8 cellular contexts compared by ENCODE assay signal in genomic region chr10:104254493-104255243, GRCh38. TPM values are rescaled to one million over a fixed set of nuclear protein-coding genes. Genes with fewer than 3 reads are reported as not detected.
A peak's percentile ranks its signal among the peaks of the same experiment; 100 is the strongest.
DNase-seq lines count a peak whose midpoint lies in the region; ATAC-seq, FAIRE-seq and TF ChIP-seq lines count a peak whose summit lies in the region.

GSTO1 (plus strand) TSS chr10:104254892; CDS start chr10:104254929, 37 bp downstream.

- H3K36me3 ChIP-seq in small intestine (ENCODE audit: control insufficient read depth in 2 of 2, insufficient read depth in 2 of 2, low read length in 2 of 2): peaks cover 6 to 7% of the 10 kb centered on the region in 2 donors

- no peaks in the 10 kb centered on the region for H3K9me3 Mint-ChIP-seq in activated B cell treated with CpG ODN at 0.5 μM for 24 hours

- H3K4me3 Mint-ChIP-seq in activated B cell treated with CpG ODN at 0.5 μM for 24 hours: peak within 1 kb of the TSS; percentile 93

- DNase-seq in GM10266 (ENCODE audit: extremely low spot score) (peak; percentile 78), HCEC 1CT (peak; percentile 86), MV-4-11 (lab: John Stamatoyannopoulos, UW) (peak; percentile 82), activated B cell treated with CpG ODN at 0.5 μM for 24 hours (peak; percentile 44), cerebellar cortex (ENCODE audit: low spot score) (peak; percentile 74), iris pigment epithelial cell (ENCODE audit: low read depth) (peak; percentile 70), small intestine (peak; percentile 64), HPDE6-E6E7 (ENCODE audit: extremely low spot score) (no peak)

- peak within 1 kb of the TSS; percentile 89 to 97 for H3K27ac ChIP-seq in small intestine (ENCODE audit: low read depth in 1 of 2, low read length in 1 of 2)

- peak within 1 kb of the TSS; percentile 82 to 86 for H3K4me3 ChIP-seq in small intestine (ENCODE audit: low read depth in 1 of 2, low read length in 2 of 2)

- H3K27ac Mint-ChIP-seq in activated B cell treated with CpG ODN at 0.5 μM for 24 hours: peak within 1 kb of the TSS; percentile 88

- peaks cover 36% of the 10 kb centered on the region for H3K4me1 Mint-ChIP-seq in activated B cell treated with CpG ODN at 0.5 μM for 24 hours

- TF ChIP-seq CTCF in GM10266 (IDR thresholded peaks at IDR 0.05; ENCODE audit: control insufficient read depth, insufficient read depth, low read depth, missing control alignments): no peak
- TF ChIP-seq CTCF in activated B cell treated with CpG ODN at 0.5 μM for 24 hours (IDR thresholded peaks at IDR 0.05): no peak

- no peaks in the 10 kb centered on the region for H3K27me3 ChIP-seq in small intestine (ENCODE audit: control insufficient read depth in 2 of 2, insufficient read depth in 2 of 2, low read length in 2 of 2)

- CTCF ChIA-PET in activated B cell treated with CpG ODN at 0.5 μM for 24 hours (lab: Charles Lee): interaction anchor here (0.6 to 4.9 kb wide), 6 partner anchors 19 to 369 kb away, joined by 3 to 23 read pairs (median 4); no protein-coding TSS in a partner anchor

- intact Hi-C loops in activated B cell treated with CpG ODN at 0.5 μM for 24 hours (cut with micrococcal nuclease): loop anchor here (1.0 kb wide), 2 partner anchors 15 to 22 kb away; partner anchors contain the start of genes CFAP43 and GSTO2

- FAIRE-seq in small intestine (lab: Jason Lieb, UNC): no peak

- peaks cover 31% of the 10 kb centered on the region for H3K36me3 Mint-ChIP-seq in activated B cell treated with CpG ODN at 0.5 μM for 24 hours (ENCODE audit: low read depth)

- ATAC-seq in activated B cell treated with CpG ODN at 0.5 μM for 24 hours (ENCODE audit: low read depth): peak; percentile 84

- WGBS in small intestine, 3 donors: 1% methylated on average over 55 to 63 of the region's 63 CpGs

- peaks cover 8% of the 10 kb centered on the region for H3K27me3 Mint-ChIP-seq in activated B cell treated with CpG ODN at 0.5 μM for 24 hours

- H3K9me3 ChIP-seq in small intestine (ENCODE audit: control insufficient read depth, low read depth): no peaks in the 10 kb centered on the region

- POLR2A ChIA-PET in activated B cell treated with CpG ODN at 0.5 μM for 24 hours (lab: Charles Lee): interaction anchor here (0.8 to 5.1 kb wide), 7 partner anchors 8 to 133 kb away, joined by 3 to 45 read pairs (median 4); partner anchors contain the start of genes GSTO2 and SFR1

- H3K4me1 ChIP-seq in small intestine (ENCODE audit: control insufficient read depth in 2 of 2, insufficient read depth in 1 of 2, low read depth in 1 of 2, low read length in 1 of 2): peaks cover 12% of the 10 kb centered on the region in 2 donors

RNA-seq across cellular contexts. Expression of gene GSTO1, which starts in this region (rescaled TPM):
- 43.0 and 55.9 TPM in 2 replicates for total RNA-seq in activated B cell treated with CpG ODN at 0.5 μM for 24 hours
- 100 to 1,000 TPM; 173 to 422 (median 200) TPM for polyA plus RNA-seq in small intestine
